14 cellular contexts compared by ENCODE assay signal in genomic region chr9:129059796-129060785, GRCh38. TPM values are rescaled to one million over a fixed set of nuclear protein-coding genes. Genes with fewer than 3 reads are reported as not detected.
DNase-seq lines count a peak whose midpoint lies in the region; ATAC-seq, FAIRE-seq and TF ChIP-seq lines count a peak whose summit lies in the region.
"Had no signal": no experiment of that assay in that cellular context is flagged by ENCODE, and none has a peak within 500 bp of the region (broad histone marks: within the 10 kb centered on the region; RNA-seq: fewer than 3 reads in every experiment).

No MANE protein-coding gene starts in this region.

- no peak overlapping the region for H3K4me3 Mint-ChIP-seq in naive thymus-derived CD4-positive, alpha-beta T cell
- H3K4me3 Mint-ChIP-seq: CD4-positive, CD25-positive, alpha-beta regulatory T cell had no signal

- TF ChIP-seq EP300 in K562 (IDR thresholded peaks at IDR 0.05; ENCODE audit: low read length): no peak

- no peak for TF ChIP-seq POLR2A in K562 (conservative IDR thresholded peaks at IDR 0.05)

- H3K27me3 ChIP-seq in left ventricle myocardium inferior (ENCODE audit: low read depth) (no peaks in the 10 kb centered on the region), K562 (ENCODE audit: control insufficient read depth in 2 of 2, insufficient read depth in 2 of 2, low read length in 2 of 2) (no peaks in the 10 kb centered on the region)
- H3K27me3 ChIP-seq in naive thymus-derived CD4-positive, alpha-beta T cell (ENCODE audit: control insufficient read depth in 2 of 2, insufficient read depth in 2 of 2, low read length in 2 of 2): no peaks in the 10 kb centered on the region
- H3K27me3 ChIP-seq: BLaER1 treated with 17β-estradiol and CSF1 and Interleukin-3, amounts not matched to agents 10 nM and 100 nM had no signal

- H3K4me2 ChIP-seq in K562 (ENCODE audit: insufficient read depth, low read length): no peak overlapping the region

- H3K36me3 Mint-ChIP-seq in naive thymus-derived CD4-positive, alpha-beta T cell: peaks cover 0 to 31% (median 4%) of the 10 kb centered on the region in 5 donors

- intact Hi-C loops in left cardiac atrium (cut with DNase I): no loop called here
- intact Hi-C loops in left ventricle myocardium inferior (cut with micrococcal nuclease): no loop called here
- intact Hi-C loops in K562 (cut with micrococcal nuclease): no loop called here
- intact Hi-C loops in left colon (cut with DNase I, micrococcal nuclease): no loop called here
- intact Hi-C loops in naive thymus-derived CD4-positive, alpha-beta T cell (cut with micrococcal nuclease): no loop called here

- H3K9me3 ChIP-seq in left ventricle myocardium inferior (replicated peaks): no peaks in the 10 kb centered on the region
- no peaks in the 10 kb centered on the region for H3K9me3 ChIP-seq in K562 (replicated peaks; ENCODE audit: control insufficient read depth, insufficient read depth, low read depth, low read length)
- no peaks in the 10 kb centered on the region for H3K9me3 ChIP-seq in naive thymus-derived CD4-positive, alpha-beta T cell (ENCODE audit: control insufficient read depth in 2 of 3, low read length in 3 of 3)
- H3K9me3 ChIP-seq: BLaER1 treated with 17β-estradiol and CSF1 and Interleukin-3, amounts not matched to agents 10 nM and 100 nM had no signal

- H3K4me3 ChIP-seq in left ventricle myocardium inferior (no peak overlapping the region), K562 (no peak overlapping the region)
- H3K4me3 ChIP-seq in naive thymus-derived CD4-positive, alpha-beta T cell (ENCODE audit: low read length): no peak overlapping the region
- H3K4me3 ChIP-seq: BLaER1 treated with 17β-estradiol and CSF1 and Interleukin-3, amounts not matched to agents 10 nM and 100 nM had no signal

- H4K20me1 ChIP-seq in K562 (replicated peaks; ENCODE audit: control insufficient read depth, insufficient read depth, low read length): no peaks in the 10 kb centered on the region

- no peak overlapping the region for H2AFZ ChIP-seq in K562 (ENCODE audit: low read depth, low read length)

- POLR2A ChIA-PET in K562 (lab: Yijun Ruan, JAX): interaction anchor here (0.6 kb wide), 1 partner anchor 173 kb away, joined by 3 read pairs; no protein-coding TSS in a partner anchor
- POLR2A ChIA-PET in naive thymus-derived CD4-positive, alpha-beta T cell (lab: Charles Lee): interaction anchor here (0.6 to 1.3 kb wide), 2 partner anchors 9 to 335 kb away, joined by 3 read pairs; no protein-coding TSS in a partner anchor

- in situ Hi-C loops in K562 (cut with MboI) (no loop called here), KBM-7 (cut with MboI; ENCODE audit: low pct_unique_long_range_greater_than_20kb, low sequenced_read_pairs) (no loop called here)

- H3K9me1 ChIP-seq in K562 (ENCODE audit: control insufficient read depth, insufficient read depth, low read length): no peaks in the 10 kb centered on the region

- DNase-seq in left cardiac atrium (peak; percentile 8), left ventricle myocardium inferior (no peak), K562 (ENCODE audit: extremely low read depth in 1 of 4, low spot score in 3 of 4) (no peak), left colon (no peak), KBM-7 (no peak), AG08396 (ENCODE audit: low spot score) (no peak)
- DNase-seq in naive thymus-derived CD4-positive, alpha-beta T cell: no peak
- DNase-seq: CD4-positive, CD25-positive, alpha-beta regulatory T cell; DMS53; GF-D8 had no signal

- WGBS in K562 (ENCODE audit: insufficient coverage, low coverage, missing lambda C conversion rate): 94% methylated on average over 28 of the region's 37 CpGs

- H3K36me3 ChIP-seq in left ventricle myocardium inferior: peaks cover 90% of the 10 kb centered on the region
- peaks cover 73% of the 10 kb centered on the region; the same call in 2 of the 3 replicates for H3K36me3 ChIP-seq in K562 (ENCODE audit: control insufficient read depth, insufficient read depth, low read length)
- peaks cover 0 to 52% (median 0%) of the 10 kb centered on the region in 3 experiments for H3K36me3 ChIP-seq in naive thymus-derived CD4-positive, alpha-beta T cell (ENCODE audit: control insufficient read depth in 2 of 3, insufficient read depth in 3 of 3, low read length in 3 of 3)

- ATAC-seq in left cardiac atrium (no peak), K562 (no peak), left colon (peak; percentile 9), GM19463 (IDR thresholded peaks at IDR 0.05; ENCODE audit: unreplicated experiment) (no peak)
- ATAC-seq in naive thymus-derived CD4-positive, alpha-beta T cell: no peak

- TF ChIP-seq CTCF in left ventricle myocardium inferior (IDR thresholded peaks at IDR 0.05; ENCODE audit: borderline replicate concordance): no peak
- TF ChIP-seq CTCF in K562 (IDR thresholded peaks at IDR 0.05 in 2 of 3, conservative IDR thresholded peaks at IDR 0.05 in 1 of 3; ENCODE audit: insufficient read depth in 2 of 3, low read depth in 1 of 3, low read length in 3 of 3): no peak

- no TSS peak for BruUV-seq in K562 (replicated peaks; lab: Mats Ljungman, UMichigan)

- TF ChIP-seq RAD21 in K562 (CRISPR knock-in tag; conservative IDR thresholded peaks at IDR 0.05 in 1 of 2, IDR thresholded peaks at IDR 0.05 in 1 of 2): no peak

- H3K79me2 ChIP-seq in K562 (ENCODE audit: control insufficient read depth, insufficient read depth, low read length): no peaks in the 10 kb centered on the region

- H3K9me3 Mint-ChIP-seq in naive thymus-derived CD4-positive, alpha-beta T cell: no peaks in the 10 kb centered on the region

- H3K27me3 Mint-ChIP-seq in naive thymus-derived CD4-positive, alpha-beta T cell: no peaks in the 10 kb centered on the region
- H3K27me3 Mint-ChIP-seq: CD4-positive, CD25-positive, alpha-beta regulatory T cell had no signal

- no peak for FAIRE-seq in K562 (lab: Jason Lieb, UNC)
- FAIRE-seq: HTR-8/SVneo had no signal

- CTCF ChIA-PET in K562 (lab: Yijun Ruan, JAX; ENCODE audit: low intra/inter-chr PET ratio): no interaction called here
- CTCF ChIA-PET in naive thymus-derived CD4-positive, alpha-beta T cell (lab: Charles Lee): no interaction called here

- no peaks in the 10 kb centered on the region for H3K4me1 Mint-ChIP-seq in naive thymus-derived CD4-positive, alpha-beta T cell
- H3K4me1 Mint-ChIP-seq: CD4-positive, CD25-positive, alpha-beta regulatory T cell had no signal

- H3K9ac ChIP-seq in K562 (ENCODE audit: insufficient read depth in 1 of 2, low read depth in 2 of 2, low read length in 2 of 2): no peak overlapping the region; a peak in 1 of 4 replicates

- H3K4me1 ChIP-seq in left ventricle myocardium inferior (no peaks in the 10 kb centered on the region), K562 (replicated peaks in 1 of 2; ENCODE audit: control insufficient read depth in 2 of 2, insufficient read depth in 2 of 2, low read length in 2 of 2) (peaks cover 0 to 12% of the 10 kb centered on the region in 2 experiments; a peak in 2 of 5 replicates)
- H3K4me1 ChIP-seq in naive thymus-derived CD4-positive, alpha-beta T cell (ENCODE audit: control insufficient read depth in 2 of 2, insufficient read depth in 2 of 2, low read length in 2 of 2): no peaks in the 10 kb centered on the region

- H3K27ac Mint-ChIP-seq in naive thymus-derived CD4-positive, alpha-beta T cell: no peak overlapping the region
- H3K27ac Mint-ChIP-seq: CD4-positive, CD25-positive, alpha-beta regulatory T cell had no signal

- H3K27ac ChIP-seq in left ventricle myocardium inferior (replicated peaks) (no peak overlapping the region), K562 (ENCODE audit: extremely low read depth, low read depth, low read length) (no peak overlapping the region)
- H3K27ac ChIP-seq in naive thymus-derived CD4-positive, alpha-beta T cell (ENCODE audit: low read depth, low read length): no peak overlapping the region
- H3K27ac ChIP-seq: 22Rv1 had no signal

RNA-seq across cellular contexts. Expression of gene DOLPP1, which starts 20.8 kb away (rescaled TPM):
- total RNA-seq in left cardiac atrium: 1 to 10 TPM; 4.5 to 5.0 TPM
- 9.4 TPM for total RNA-seq in left ventricle myocardium inferior
- total RNA-seq in K562 (2011; cell fraction: chromatin; rRNA removed; ENCODE audit: low replicate concordance): 25.1 and 61.9 TPM in 2 replicates
- 71.3 and 71.4 TPM in 2 replicates for total RNA-seq in K562 (2011; cell fraction: nucleolus; rRNA removed)
- total RNA-seq in K562 (2011; cell fraction: nucleoplasm; rRNA removed): 60.4 and 62.9 TPM in 2 replicates
- total RNA-seq in K562 (2014; rRNA removed): 25.2 and 28.7 TPM in 2 replicates
- 16.1 and 20.1 TPM in 2 replicates for total RNA-seq in K562 (2014; rRNA removed; fragmentation: Illumina TruSeq; extraction: Trizol)
- 29.8 and 30.5 TPM in 2 replicates for total RNA-seq in K562 (2015; rRNA removed; fragmentation: Illumina TruSeq; extraction: Trizol)
- 37.5 and 39.8 TPM in 2 replicates for total RNA-seq in K562 (2021)
- 33.4 and 36.2 TPM in 2 replicates for polyA plus RNA-seq in K562 (2011; rRNA removed)
- 45.2 and 65.3 TPM in 2 replicates for polyA plus RNA-seq in K562 (2011; cell fraction: cytosol; rRNA removed)
- 50.0 and 61.6 TPM in 2 replicates for polyA plus RNA-seq in K562 (2011; cell fraction: nucleus; rRNA removed)
- 21.4 and 22.1 TPM in 2 replicates for polyA plus RNA-seq in K562 (2012)
- 34.6 and 38.7 TPM in 2 replicates for polyA plus RNA-seq in K562 (2014; fragmentation: Illumina TruSeq; extraction: Trizol)
- polyA plus RNA-seq in K562 (2014; fragmentation: Nextera tagmentation; extraction: Ambion mirVana): 10 to 100 TPM in 1 of 2 experiments, 1 to 10 TPM in 1; 3.0 to 19.2 TPM
- polyA plus RNA-seq in K562 (2014; rRNA removed): 36.5 and 40.5 TPM in 2 replicates
- polyA minus RNA-seq in K562 (2011; rRNA and poly(A)+ RNA removed): 19.4 and 20.2 TPM in 2 replicates
- 11.6 and 13.9 TPM in 2 replicates for polyA minus RNA-seq in K562 (2011; cell fraction: cytosol; rRNA and poly(A)+ RNA removed)
- polyA minus RNA-seq in K562 (2011; cell fraction: nucleus; rRNA and poly(A)+ RNA removed): 9.4 and 14.6 TPM in 2 replicates
- total RNA-seq in left colon: 10 to 100 TPM; 44.4 to 53.1 TPM
- 10 to 100 TPM in 3 of 5 experiments, 1 to 10 TPM in 2; 5.7 to 17.1 (median 11.9) TPM for total RNA-seq in naive thymus-derived CD4-positive, alpha-beta T cell
- polyA plus RNA-seq in naive thymus-derived CD4-positive, alpha-beta T cell: 10 to 100 TPM; 10.5 to 12.3 TPM

RNA-seq across cellular contexts. Expression of gene MIGA2, which starts 23.7 kb away (rescaled TPM):
- total RNA-seq in left cardiac atrium (10 to 100 TPM; 31.8 to 36.3 TPM), left ventricle myocardium inferior (35.6 TPM), K562 (2014; rRNA removed) (25.4 and 30.5 TPM in 2 replicates), K562 (2014; rRNA removed; fragmentation: Illumina TruSeq; extraction: Trizol) (5.3 and 7.3 TPM in 2 replicates), K562 (2015; rRNA removed; fragmentation: Illumina TruSeq; extraction: Trizol) (18.0 and 22.7 TPM in 2 replicates), K562 (2021) (47.6 and 49.4 TPM in 2 replicates), left colon (10 to 100 TPM; 68.3 to 71.3 TPM)
- 92.3 and 308 TPM in 2 replicates for total RNA-seq in K562 (2011; cell fraction: chromatin; rRNA removed; ENCODE audit: low replicate concordance)
- total RNA-seq in K562 (2011; cell fraction: nucleolus; rRNA removed): 215 and 248 TPM in 2 replicates
- 114 and 139 TPM in 2 replicates for total RNA-seq in K562 (2011; cell fraction: nucleoplasm; rRNA removed)
- polyA plus RNA-seq in K562 (2011; rRNA removed) (19.8 and 37.8 TPM in 2 replicates), K562 (2014; fragmentation: Illumina TruSeq; extraction: Trizol) (15.2 and 25.9 TPM in 2 replicates), K562 (2014; fragmentation: Nextera tagmentation; extraction: Ambion mirVana) (under 1 TPM; 0.15 to 0.77 TPM), K562 (2014; rRNA removed) (51.4 and 54.1 TPM in 2 replicates)
- 19.0 and 25.6 TPM in 2 replicates for polyA plus RNA-seq in K562 (2011; cell fraction: cytosol; rRNA removed)
- polyA plus RNA-seq in K562 (2011; cell fraction: nucleus; rRNA removed): 374 and 378 TPM in 2 replicates
- 25.3 and 34.3 TPM in 2 replicates for polyA plus RNA-seq in K562 (2012)
- 7.0 and 8.3 TPM in 2 replicates for polyA minus RNA-seq in K562 (2011; rRNA and poly(A)+ RNA removed)
- 10.7 and 12.7 TPM in 2 replicates for polyA minus RNA-seq in K562 (2011; cell fraction: cytosol; rRNA and poly(A)+ RNA removed)
- polyA minus RNA-seq in K562 (2011; cell fraction: nucleus; rRNA and poly(A)+ RNA removed): 52.0 and 76.5 TPM in 2 replicates
- total RNA-seq in naive thymus-derived CD4-positive, alpha-beta T cell: 10 to 100 TPM; 50.0 to 73.4 (median 60.7) TPM
- 10 to 100 TPM in 1 of 2 donors, 1 to 10 TPM in 1; 7.1 to 15.2 TPM for polyA plus RNA-seq in naive thymus-derived CD4-positive, alpha-beta T cell

RNA-seq across cellular contexts. Expression of gene SH3GLB2, which starts 32.0 kb away (rescaled TPM):
- total RNA-seq in left cardiac atrium: 10 to 100 TPM; 35.5 to 39.6 TPM
- total RNA-seq in left ventricle myocardium inferior: 33.9 TPM
- 56.9 and 171 TPM in 2 replicates for total RNA-seq in K562 (2011; cell fraction: chromatin; rRNA removed; ENCODE audit: low replicate concordance)
- total RNA-seq in K562 (2011; cell fraction: nucleolus; rRNA removed): 132 and 142 TPM in 2 replicates
- total RNA-seq in K562 (2011; cell fraction: nucleoplasm; rRNA removed): 83.5 and 91.6 TPM in 2 replicates
- 58.8 and 72.7 TPM in 2 replicates for total RNA-seq in K562 (2014; rRNA removed)
- total RNA-seq in K562 (2014; rRNA removed; fragmentation: Illumina TruSeq; extraction: Trizol): 17.3 and 23.0 TPM in 2 replicates
- 35.2 and 35.9 TPM in 2 replicates for total RNA-seq in K562 (2015; rRNA removed; fragmentation: Illumina TruSeq; extraction: Trizol)
- 88.4 and 90.2 TPM in 2 replicates for total RNA-seq in K562 (2021)
- 60.6 and 64.2 TPM in 2 replicates for polyA plus RNA-seq in K562 (2011; rRNA removed)
- 57.8 and 99.1 TPM in 2 replicates for polyA plus RNA-seq in K562 (2011; cell fraction: cytosol; rRNA removed)
- 381 and 681 TPM in 2 replicates for polyA plus RNA-seq in K562 (2011; cell fraction: nucleus; rRNA removed)
- 72.8 and 106 TPM in 2 replicates for polyA plus RNA-seq in K562 (2012)
- 63.3 and 68.6 TPM in 2 replicates for polyA plus RNA-seq in K562 (2014; fragmentation: Illumina TruSeq; extraction: Trizol)
- under 1 TPM; 0.20 to 0.98 TPM for polyA plus RNA-seq in K562 (2014; fragmentation: Nextera tagmentation; extraction: Ambion mirVana)
- 118 and 124 TPM in 2 replicates for polyA plus RNA-seq in K562 (2014; rRNA removed)
- polyA minus RNA-seq in K562 (2011; rRNA and poly(A)+ RNA removed): 7.6 and 15.5 TPM in 2 replicates
- polyA minus RNA-seq in K562 (2011; cell fraction: cytosol; rRNA and poly(A)+ RNA removed): 24.0 and 25.5 TPM in 2 replicates
- 32.9 and 40.3 TPM in 2 replicates for polyA minus RNA-seq in K562 (2011; cell fraction: nucleus; rRNA and poly(A)+ RNA removed)
- 100 to 1,000 TPM; 158 to 169 TPM for total RNA-seq in left colon
- 100 to 1,000 TPM in 2 of 5 experiments, 10 to 100 TPM in 3; 76.3 to 106 (median 86.2) TPM for total RNA-seq in naive thymus-derived CD4-positive, alpha-beta T cell
- polyA plus RNA-seq in naive thymus-derived CD4-positive, alpha-beta T cell: 10 to 100 TPM; 22.5 to 31.7 TPM

RNA-seq across cellular contexts. Expression of gene CRAT, which starts 50.5 kb away (rescaled TPM):
- total RNA-seq in left cardiac atrium (10 to 100 TPM; 58.4 to 61.1 TPM), left ventricle myocardium inferior (85.3 TPM), K562 (2014; rRNA removed) (8.2 and 10.1 TPM in 2 replicates), K562 (2014; rRNA removed; fragmentation: Illumina TruSeq; extraction: Trizol) (2.7 and 3.7 TPM in 2 replicates), K562 (2015; rRNA removed; fragmentation: Illumina TruSeq; extraction: Trizol) (4.7 and 4.8 TPM in 2 replicates), K562 (2021) (13.8 and 14.8 TPM in 2 replicates), left colon (10 to 100 TPM; 62.4 to 76.1 TPM)
- total RNA-seq in K562 (2011; cell fraction: chromatin; rRNA removed; ENCODE audit: low replicate concordance): 9.6 and 13.0 TPM in 2 replicates
- 6.7 and 10.3 TPM in 2 replicates for total RNA-seq in K562 (2011; cell fraction: nucleolus; rRNA removed)
- 6.0 and 8.1 TPM in 2 replicates for total RNA-seq in K562 (2011; cell fraction: nucleoplasm; rRNA removed)
- polyA plus RNA-seq in K562 (2011; rRNA removed) (5.4 and 9.6 TPM in 2 replicates), K562 (2014; fragmentation: Illumina TruSeq; extraction: Trizol) (7.4 and 11.7 TPM in 2 replicates), K562 (2014; fragmentation: Nextera tagmentation; extraction: Ambion mirVana) (under 1 TPM; 0.20 to 0.67 TPM), K562 (2014; rRNA removed) (6.2 and 6.3 TPM in 2 replicates)
- polyA plus RNA-seq in K562 (2011; cell fraction: cytosol; rRNA removed): 8.6 and 11.9 TPM in 2 replicates
- 12.2 and 15.8 TPM in 2 replicates for polyA plus RNA-seq in K562 (2011; cell fraction: nucleus; rRNA removed)
- polyA plus RNA-seq in K562 (2012): 10.9 and 22.6 TPM in 2 replicates
- 5.0 and 5.1 TPM in 2 replicates for polyA minus RNA-seq in K562 (2011; rRNA and poly(A)+ RNA removed)
- 7.5 and 12.5 TPM in 2 replicates for polyA minus RNA-seq in K562 (2011; cell fraction: cytosol; rRNA and poly(A)+ RNA removed)
- 2.2 and 4.3 TPM in 2 replicates for polyA minus RNA-seq in K562 (2011; cell fraction: nucleus; rRNA and poly(A)+ RNA removed)
- 10 to 100 TPM in 4 of 5 experiments, 1 to 10 TPM in 1; 7.2 to 15.6 (median 11.4) TPM for total RNA-seq in naive thymus-derived CD4-positive, alpha-beta T cell
- polyA plus RNA-seq in naive thymus-derived CD4-positive, alpha-beta T cell: 10 to 100 TPM; 10.7 to 20.1 TPM

RNA-seq across cellular contexts. Expression of gene PTPA, which starts 51.1 kb away (rescaled TPM):
- 100 to 1,000 TPM; 113 to 131 TPM for total RNA-seq in left cardiac atrium
- 162 TPM for total RNA-seq in left ventricle myocardium inferior
- 42.2 and 97.6 TPM in 2 replicates for total RNA-seq in K562 (2011; cell fraction: chromatin; rRNA removed; ENCODE audit: low replicate concordance)
- 57.8 and 60.5 TPM in 2 replicates for total RNA-seq in K562 (2011; cell fraction: nucleolus; rRNA removed)
- total RNA-seq in K562 (2011; cell fraction: nucleoplasm; rRNA removed): 50.5 and 57.4 TPM in 2 replicates
- total RNA-seq in K562 (2014; rRNA removed): 87.7 and 122 TPM in 2 replicates
- 54.0 and 58.6 TPM in 2 replicates for total RNA-seq in K562 (2014; rRNA removed; fragmentation: Illumina TruSeq; extraction: Trizol)
- 73.0 and 77.4 TPM in 2 replicates for total RNA-seq in K562 (2015; rRNA removed; fragmentation: Illumina TruSeq; extraction: Trizol)
- 109 and 119 TPM in 2 replicates for total RNA-seq in K562 (2021)
- polyA plus RNA-seq in K562 (2011; rRNA removed): 106 and 121 TPM in 2 replicates
- polyA plus RNA-seq in K562 (2011; cell fraction: cytosol; rRNA removed): 85.0 and 104 TPM in 2 replicates
- polyA plus RNA-seq in K562 (2011; cell fraction: nucleus; rRNA removed): 59.1 and 61.5 TPM in 2 replicates
- polyA plus RNA-seq in K562 (2012): 76.9 and 94.0 TPM in 2 replicates
- 72.6 and 83.7 TPM in 2 replicates for polyA plus RNA-seq in K562 (2014; fragmentation: Illumina TruSeq; extraction: Trizol)
- polyA plus RNA-seq in K562 (2014; fragmentation: Nextera tagmentation; extraction: Ambion mirVana): 1 to 10 TPM; 1.7 to 3.4 TPM
- polyA plus RNA-seq in K562 (2014; rRNA removed): 60.6 and 66.3 TPM in 2 replicates
- 99.5 and 120 TPM in 2 replicates for polyA minus RNA-seq in K562 (2011; rRNA and poly(A)+ RNA removed)
- polyA minus RNA-seq in K562 (2011; cell fraction: cytosol; rRNA and poly(A)+ RNA removed): 61.5 and 61.9 TPM in 2 replicates
- 15.3 and 28.9 TPM in 2 replicates for polyA minus RNA-seq in K562 (2011; cell fraction: nucleus; rRNA and poly(A)+ RNA removed)
- 10 to 100 TPM; 90.8 to 91.9 TPM for total RNA-seq in left colon
- total RNA-seq in naive thymus-derived CD4-positive, alpha-beta T cell: 100 to 1,000 TPM in 1 of 5 experiments, 10 to 100 TPM in 4; 45.0 to 110 (median 52.3) TPM
- polyA plus RNA-seq in naive thymus-derived CD4-positive, alpha-beta T cell: 10 to 100 TPM; 12.6 to 13.8 TPM
